Comparison of ENCODE assay signal across 16 cellular contexts in genomic region chr2:201909348-201909747, GRCh38.
DNase-seq lines count a peak whose midpoint lies in the region; FAIRE-seq and TF ChIP-seq lines count a peak whose summit lies in the region.
"Had no signal": no experiment of that assay in that cellular context is flagged by ENCODE, and none has a peak within 500 bp of the region (broad histone marks: within the 10 kb centered on the region; RNA-seq: fewer than 3 reads in every experiment).

No MANE protein-coding gene starts in this region.

- WGBS in thymus: 97% methylated on average over 4 of the region's 4 CpGs

- H3K4me3 ChIP-seq in SK-N-MC: peak overlapping the region; percentile 15; the same call in 1 of the 2 replicates
- H3K4me3 ChIP-seq in thymus (ENCODE audit: low read length): no peak overlapping the region
- H3K4me3 ChIP-seq: gastroesophageal sphincter, ovary had no signal

- H3K27me3 ChIP-seq in thymus (ENCODE audit: control insufficient read depth, insufficient read depth): no peaks in the 10 kb centered on the region
- H3K27me3 ChIP-seq: gastroesophageal sphincter, ovary had no signal

- peaks cover 14% of the 10 kb centered on the region for H3K4me1 Mint-ChIP-seq in activated naive CD4-positive, alpha-beta T cell treated with anti-CD3 and anti-CD28 coated beads, Interleukin-2, amount 10 ng/mL, durations not matched to agents 7 days and 5 days

- H3K9me3 ChIP-seq in SK-N-MC (ENCODE audit: low read depth, low read length) (no peaks in the 10 kb centered on the region), thymus (ENCODE audit: control insufficient read depth) (no peaks in the 10 kb centered on the region)
- H3K9me3 ChIP-seq: gastroesophageal sphincter, ovary had no signal

- no peaks in the 10 kb centered on the region for H3K36me3 Mint-ChIP-seq in activated naive CD4-positive, alpha-beta T cell treated with anti-CD3 and anti-CD28 coated beads, Interleukin-2, amount 10 ng/mL, durations not matched to agents 7 days and 5 days

- FAIRE-seq in GM12892 (lab: Jason Lieb, UNC): no peak

- no peak for TF ChIP-seq POLR2A in GM12892 (IDR thresholded peaks at IDR 0.05; ENCODE audit: low read depth, low read length)

- peaks cover 34% of the 10 kb centered on the region for H3K4me1 ChIP-seq in thymus (ENCODE audit: control insufficient read depth, insufficient read depth, low read length)

- no peak for DNase-seq in activated naive CD4-positive, alpha-beta T cell treated with anti-CD3 and anti-CD28 coated beads, Interleukin-2, amount 10 ng/mL, durations not matched to agents 7 days and 5 days
- no peak for DNase-seq in activated naive CD4-positive, alpha-beta T cell treated with anti-CD3 and anti-CD28 coated beads, Interleukin-2, amount 50 U/mL, for 16 hours
- no peak for DNase-seq in SK-N-MC (ENCODE audit: low read depth, low spot score)
- peak; percentile 84 for DNase-seq in fibroblast of peridontal ligament (ENCODE audit: extremely low read depth)
- no peak for DNase-seq in DMS 273 treated with DMSO at 0.1 percent for 48 hours (lab: John Stamatoyannopoulos, UW)
- DNase-seq in GM12892 (ENCODE audit: insufficient read length): no peak
- no peak for DNase-seq in CD1c-positive myeloid dendritic cell (ENCODE audit: extremely low spot score)
- DNase-seq: activated B cell treated with CpG ODN at 0.5 μM for 24 hours; GDM1; left ventricle myocardium superior; NCI-H345; ovary; stimulated activated CD4-positive, alpha-beta T cell treated with anti-CD3 and anti-CD28 coated beads, Interleukin-4, amount 100 ng/mL, for 1 hour had no signal

- CTCF ChIA-PET in activated naive CD4-positive, alpha-beta T cell treated with anti-CD3 and anti-CD28 coated beads, Interleukin-2, amount 10 ng/mL, durations not matched to agents 7 days and 5 days (lab: Charles Lee): interaction anchor here (1.5 kb wide), 1 partner anchor 49 kb away, joined by 6 read pairs; no protein-coding TSS in a partner anchor

- no peak overlapping the region for H3K4me3 Mint-ChIP-seq in activated naive CD4-positive, alpha-beta T cell treated with anti-CD3 and anti-CD28 coated beads, Interleukin-2, amount 10 ng/mL, durations not matched to agents 7 days and 5 days
- H3K4me3 Mint-ChIP-seq: activated B cell treated with CpG ODN at 0.5 μM for 24 hours had no signal

- no peak overlapping the region for H3K27ac ChIP-seq in SK-N-MC
- peak overlapping the region; percentile 74 for H3K27ac ChIP-seq in thymus (ENCODE audit: low read depth)
- H3K27ac ChIP-seq: 22Rv1, gastroesophageal sphincter, ovary had no signal

- H3K27me3 Mint-ChIP-seq in activated naive CD4-positive, alpha-beta T cell treated with anti-CD3 and anti-CD28 coated beads, Interleukin-2, amount 10 ng/mL, durations not matched to agents 7 days and 5 days: peaks cover 14% of the 10 kb centered on the region

- no peak overlapping the region for H3K9ac ChIP-seq in SK-N-MC (ENCODE audit: insufficient read length)

- peak overlapping the region; percentile 65 for H3K27ac Mint-ChIP-seq in activated naive CD4-positive, alpha-beta T cell treated with anti-CD3 and anti-CD28 coated beads, Interleukin-2, amount 10 ng/mL, durations not matched to agents 7 days and 5 days
- H3K27ac Mint-ChIP-seq: activated B cell treated with CpG ODN at 0.5 μM for 24 hours had no signal

- H3K9me3 Mint-ChIP-seq in activated naive CD4-positive, alpha-beta T cell treated with anti-CD3 and anti-CD28 coated beads, Interleukin-2, amount 10 ng/mL, durations not matched to agents 7 days and 5 days: no peaks in the 10 kb centered on the region
- H3K9me3 Mint-ChIP-seq: activated B cell treated with CpG ODN at 0.5 μM for 24 hours had no signal

- H3K36me3 ChIP-seq in SK-N-MC (ENCODE audit: insufficient read depth, low read length) (no peaks in the 10 kb centered on the region), thymus (ENCODE audit: control insufficient read depth, insufficient read depth) (no peaks in the 10 kb centered on the region)
- H3K36me3 ChIP-seq: gastroesophageal sphincter, ovary had no signal
